Comparison of ENCODE assay signal across 22 cellular contexts in the genomic region with DNA sequence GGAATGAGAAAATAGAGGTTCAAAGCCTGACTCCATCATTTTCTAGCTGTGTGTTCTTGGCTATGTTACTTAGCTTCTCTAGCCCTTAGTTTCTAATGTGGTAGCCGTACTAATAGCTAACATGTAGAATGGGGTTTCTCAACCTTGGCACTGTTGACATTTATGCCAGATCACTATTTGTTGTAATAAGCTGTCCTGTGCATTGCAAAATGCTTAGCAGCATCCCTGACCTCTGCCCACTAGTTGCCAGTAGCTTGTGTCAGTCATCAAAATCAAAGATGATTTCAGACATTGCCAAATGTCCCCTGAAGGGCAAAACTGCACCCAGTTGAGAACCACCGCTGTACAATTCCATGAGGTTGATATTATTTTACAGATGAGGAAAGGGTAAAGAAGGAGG. TPM values are rescaled to one million over a fixed set of nuclear protein-coding genes. Genes with fewer than 3 reads are reported as not detected.
DNase-seq lines count a peak whose midpoint lies in the region; ATAC-seq and TF ChIP-seq lines count a peak whose summit lies in the region.
"Had no signal": no experiment of that assay in that cellular context is flagged by ENCODE, and none has a peak within 500 bp of the region (broad histone marks: within the 10 kb centered on the region; RNA-seq: fewer than 3 reads in every experiment).

No MANE protein-coding gene starts in this region.

- peaks cover 2% of the 10 kb centered on the region; the same call in 1 of the 2 replicates for H3K9me2 ChIP-seq in GM23338 (ENCODE audit: insufficient read depth)

- no peak overlapping the region for H3K4me2 ChIP-seq in GM23338
- H3K4me2 ChIP-seq: A549; BLaER1 treated with 17β-estradiol and CSF1 and Interleukin-3, amounts not matched to agents 10 nM and 100 nM had no signal

- no peaks in the 10 kb centered on the region for H4K20me1 ChIP-seq in GM23338 (replicated peaks; ENCODE audit: insufficient read depth)
- H4K20me1 ChIP-seq: BLaER1 treated with 17β-estradiol and CSF1 and Interleukin-3, amounts not matched to agents 10 nM and 100 nM had no signal

- TF ChIP-seq CTCF in right lobe of liver (IDR thresholded peaks at IDR 0.05): no peak
- no peak for TF ChIP-seq CTCF in GM23338 (conservative IDR thresholded peaks at IDR 0.05; ENCODE audit: low read depth in 2 of 2)
- TF ChIP-seq CTCF in esophagus muscularis mucosa (IDR thresholded peaks at IDR 0.05): no peak
- TF ChIP-seq CTCF in uterus (IDR thresholded peaks at IDR 0.05): no peak

- no peak overlapping the region for H3K4me3 ChIP-seq in right lobe of liver
- H3K4me3 ChIP-seq in GM23338: no peak overlapping the region
- H3K4me3 ChIP-seq in esophagus muscularis mucosa: no peak overlapping the region
- no peak overlapping the region for H3K4me3 ChIP-seq in uterus
- H3K4me3 ChIP-seq: A549; BLaER1 treated with 17β-estradiol and CSF1 and Interleukin-3, amounts not matched to agents 10 nM and 100 nM had no signal

- DNase-seq in NOMO-1 (lab: John Stamatoyannopoulos, UW; ENCODE audit: unreplicated experiment in 2 of 2) (peak; percentile 20 to 32), NOMO-1 treated with dmso at 0.1 percent for 144 hours (lab: John Stamatoyannopoulos, UW; ENCODE audit: unreplicated experiment) (peak; percentile 6), left lobe of liver (ENCODE audit: low spot score) (peak; percentile 62), right lobe of liver (peak in 1 of 3 donors; percentile 73), GM23338 (ENCODE audit: low spot score) (no peak), esophagus muscularis mucosa (ENCODE audit: extremely low spot score) (no peak), uterus (no peak)
- DNase-seq: 8988T; ACHN; AML-193; BE2C; Calu3; CD4-positive, alpha-beta T cell; CD8-positive, alpha-beta memory T cell; DMS53; DMS79 treated with DMSO at 0.1 percent for 48 hours; GF-D8; H7; HCEC 1CT had no signal

- H3K4me1 Mint-ChIP-seq in GM23338: no peaks in the 10 kb centered on the region
- H3K4me1 Mint-ChIP-seq: CD14-positive monocyte; CD8-positive, alpha-beta memory T cell had no signal

- H3K36me3 Mint-ChIP-seq in GM23338 (ENCODE audit: low read depth): no peaks in the 10 kb centered on the region
- H3K36me3 Mint-ChIP-seq: CD14-positive monocyte; CD8-positive, alpha-beta memory T cell had no signal

- TF ChIP-seq POLR2A in right lobe of liver (IDR thresholded peaks at IDR 0.05): no peak
- no peak for TF ChIP-seq POLR2A in esophagus muscularis mucosa (IDR thresholded peaks at IDR 0.05; ENCODE audit: low read depth)
- TF ChIP-seq POLR2A in uterus (IDR thresholded peaks at IDR 0.05): no peak

- no peaks in the 10 kb centered on the region for H3F3A ChIP-seq in GM23338 (replicated peaks; ENCODE audit: low read depth)

- no peaks in the 10 kb centered on the region for H3K79me2 ChIP-seq in GM23338 (replicated peaks; ENCODE audit: insufficient read depth)

- H3K27me3 Mint-ChIP-seq in GM23338 (ENCODE audit: insufficient read depth, low read depth, poor library complexity): no peaks in the 10 kb centered on the region
- H3K27me3 Mint-ChIP-seq: CD4-positive, alpha-beta T cell; CD8-positive, alpha-beta memory T cell had no signal

- H3K9me3 Mint-ChIP-seq in GM23338: peaks cover 5% of the 10 kb centered on the region; the same call in 2 of the 3 replicates

- intact Hi-C loops in right lobe of liver (cut with DNase I) (no loop called here), esophagus muscularis mucosa (cut with DNase I) (no loop called here), uterus (cut with DNase I; ENCODE audit: low total_unique reads) (no loop called here)

- no peaks in the 10 kb centered on the region for H3K36me3 ChIP-seq in right lobe of liver
- no peaks in the 10 kb centered on the region for H3K36me3 ChIP-seq in GM23338 (ENCODE audit: insufficient read depth)
- no peaks in the 10 kb centered on the region for H3K36me3 ChIP-seq in esophagus muscularis mucosa
- no peaks in the 10 kb centered on the region for H3K36me3 ChIP-seq in uterus
- H3K36me3 ChIP-seq: BE2C; BLaER1 treated with 17β-estradiol and CSF1 and Interleukin-3, amounts not matched to agents 10 nM and 100 nM had no signal

- no peak overlapping the region for H3K4me3 Mint-ChIP-seq in GM23338
- H3K4me3 Mint-ChIP-seq: CD14-positive monocyte; CD4-positive, alpha-beta T cell; CD8-positive, alpha-beta memory T cell had no signal

- no peak overlapping the region for H2AFZ ChIP-seq in GM23338

- H3K27ac Mint-ChIP-seq in GM23338: no peak overlapping the region
- H3K27ac Mint-ChIP-seq: CD14-positive monocyte; CD4-positive, alpha-beta T cell; CD8-positive, alpha-beta memory T cell had no signal

- ATAC-seq in left lobe of liver (peak; percentile 97), right lobe of liver (peak; percentile 83 to 99 (median 98)), GM23338 (no peak)
- ATAC-seq: A549 had no signal

- 14% methylated on average over 2 of the region's 2 CpGs for WGBS in right lobe of liver (ENCODE audit: insufficient coverage, low coverage, low lambda C conversion rate, missing lambda C conversion rate)
- 75% methylated on average over 2 of the region's 2 CpGs for WGBS in esophagus muscularis mucosa

- H3K9me3 ChIP-seq in right lobe of liver: no peaks in the 10 kb centered on the region
- no peaks in the 10 kb centered on the region for H3K9me3 ChIP-seq in esophagus muscularis mucosa
- no peaks in the 10 kb centered on the region for H3K9me3 ChIP-seq in uterus
- H3K9me3 ChIP-seq: A549; BE2C; BLaER1 treated with 17β-estradiol and CSF1 and Interleukin-3, amounts not matched to agents 10 nM and 100 nM had no signal

- no peak for TF ChIP-seq EP300 in esophagus muscularis mucosa (IDR thresholded peaks at IDR 0.05)

- H3K27ac ChIP-seq in right lobe of liver (no peak overlapping the region), GM23338 (ENCODE audit: low read depth) (no peak overlapping the region), esophagus muscularis mucosa (replicated peaks in 1 of 4) (no peak overlapping the region), uterus (no peak overlapping the region)
- H3K27ac ChIP-seq: A549; BLaER1 treated with 17β-estradiol and CSF1 and Interleukin-3, amounts not matched to agents 10 nM and 100 nM had no signal

- peaks cover 0 to 3% (median 0%) of the 10 kb centered on the region in 4 donors for H3K4me1 ChIP-seq in right lobe of liver
- H3K4me1 ChIP-seq in GM23338 (ENCODE audit: insufficient read depth): no peaks in the 10 kb centered on the region
- H3K4me1 ChIP-seq in esophagus muscularis mucosa: no peaks in the 10 kb centered on the region
- H3K4me1 ChIP-seq in uterus: no peaks in the 10 kb centered on the region
- H3K4me1 ChIP-seq: A549; BE2C; BLaER1 treated with 17β-estradiol and CSF1 and Interleukin-3, amounts not matched to agents 10 nM and 100 nM had no signal

- H3K27me3 ChIP-seq in right lobe of liver (no peaks in the 10 kb centered on the region), GM23338 (ENCODE audit: insufficient read depth) (no peaks in the 10 kb centered on the region), esophagus muscularis mucosa (no peaks in the 10 kb centered on the region), uterus (no peaks in the 10 kb centered on the region)
- H3K27me3 ChIP-seq: BE2C; BLaER1 treated with 17β-estradiol and CSF1 and Interleukin-3, amounts not matched to agents 10 nM and 100 nM had no signal

TF ChIP-seq in GM23338, 12 proteins besides CTCF, POLR2A, EP300 and RAD21 (continues in another document):
- TF ChIP-seq EZH2 (IDR thresholded peaks at IDR 0.05; ENCODE audit: low read depth, unreplicated experiment): no peak

RNA-seq across cellular contexts. Expression of a gene that starts 18.3 kb away (rescaled TPM):
- 0.35 TPM for total RNA-seq in left lobe of liver
- total RNA-seq in right lobe of liver: under 1 TPM; 0.12 to 0.64 (median 0.42) TPM
- 3.2 and 3.7 TPM in 2 replicates for total RNA-seq in GM23338 (2014; rRNA removed; shearing (Covaris generic))
- 1.0 and 1.2 TPM in 2 replicates for polyA plus RNA-seq in GM23338 (2016; fragmentation: Nextera tagmentation; extraction: Ambion mirVana)
- 1 to 10 TPM; 1.1 to 2.5 (median 1.3) TPM for total RNA-seq in esophagus muscularis mucosa
- total RNA-seq in uterus: 10 to 100 TPM in 2 of 4 donors, 1 to 10 TPM in 2; 4.2 to 25.7 (median 11.8) TPM
- total RNA-seq: CD4-positive, alpha-beta T cell; CD8-positive, alpha-beta memory T cell had no signal
- polyA plus RNA-seq: CD14-positive monocyte; CD8-positive, alpha-beta memory T cell had no signal

Comparison
In these comparisons a context has a peak if more than half of its experiments do, and no peak if none do; other contexts are left out.
1. DNase-seq: peak in NOMO-1 (2 of 2), NOMO-1 treated with dmso at 0.1 percent for 144 hours (single experiment) and left lobe of liver (single experiment); none in GM23338 (single experiment), esophagus muscularis mucosa (single experiment) and uterus (0 of 2).